ENCODE assay signal across 17 cellular contexts in the genomic region with DNA sequence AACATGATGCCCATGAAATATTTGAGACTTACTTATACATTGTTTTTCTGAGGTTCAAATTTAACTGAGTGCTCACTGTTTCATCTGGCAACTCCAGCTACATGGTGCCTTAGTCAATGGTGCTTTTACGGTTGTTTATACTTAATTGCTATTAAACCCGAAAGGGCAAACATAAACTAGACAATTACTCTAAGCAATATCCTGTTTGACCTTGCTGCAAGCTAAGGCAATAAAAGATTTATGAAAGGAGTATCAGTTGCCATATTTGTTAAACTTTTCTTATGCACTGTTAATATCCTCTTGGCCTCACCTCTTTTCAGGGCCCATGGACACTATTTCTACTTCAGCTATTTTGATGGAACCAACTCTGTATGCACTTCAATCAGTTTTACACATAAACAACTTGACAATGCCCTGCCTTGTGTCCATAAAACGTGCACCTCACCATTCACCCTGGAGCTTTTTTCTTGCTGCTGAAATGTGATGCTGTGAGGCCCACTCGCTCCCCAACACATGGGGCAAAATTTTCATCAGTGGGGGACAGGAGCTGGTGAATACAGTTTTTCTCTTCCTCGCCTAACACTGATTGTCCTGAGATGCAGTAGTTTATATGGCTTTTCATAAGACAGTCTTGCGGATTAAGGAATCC.
DNase-seq lines count a peak whose midpoint lies in the region; ATAC-seq and TF ChIP-seq lines count a peak whose summit lies in the region.
"Had no signal": no experiment of that assay in that cellular context is flagged by ENCODE, and none has a peak within 500 bp of the region (broad histone marks: within the 10 kb centered on the region; RNA-seq: fewer than 3 reads in every experiment).

No MANE protein-coding gene starts in this region.

- DNase-seq in DMS79 (lab: John Stamatoyannopoulos, UW) = peak; percentile 46
- peak; percentile 33 for DNase-seq in M059J (ENCODE audit: low read depth)
- DNase-seq in PC-3 = peak; percentile 34
- DNase-seq in neural progenitor cell (ENCODE audit: low spot score) = no peak
- no peak for DNase-seq in midbrain (lab: John Stamatoyannopoulos, UW)
- no peak for DNase-seq in progenitor cell of endocrine pancreas (ENCODE audit: low spot score, unreplicated experiment)
- DNase-seq: DMS53, KBM-7, MG63, NCI-H2029, NCI-H2227 treated with DMSO at 0.1 percent for 48 hours, Peyer's patch, Right ventricle myocardium superior had no signal

- H3K9ac ChIP-seq in PC-3 (ENCODE audit: low read length) = peak overlapping the region; percentile 5; the same call in 1 of the 2 replicates
- H3K9ac ChIP-seq in neural progenitor cell = no peak overlapping the region

- CTCF ChIA-PET in PC-3 (lab: Charles Lee) = interaction anchor here (0.6 to 1.0 kb wide), 3 partner anchors 17 to 69 kb away, joined by 4 to 8 read pairs (median 7); no protein-coding TSS in a partner anchor

- H3K4me3 Mint-ChIP-seq in neural progenitor cell = no peak overlapping the region
- no peak overlapping the region for H3K4me3 Mint-ChIP-seq in progenitor cell of endocrine pancreas (ENCODE audit: low read depth)
- H3K4me3 Mint-ChIP-seq: T-helper 1 cell treated with Interleukin-12 subunit alpha and Interleukin-12 subunit beta and Interleukin-4 antibody, amounts not matched to agents 30 μg/mL and 1 μg/mL, for 36 hours had no signal

- H3K9me3 Mint-ChIP-seq in neural progenitor cell (no peaks in the 10 kb centered on the region), progenitor cell of endocrine pancreas (ENCODE audit: low read depth) (no peaks in the 10 kb centered on the region)
- H3K9me3 Mint-ChIP-seq: T-helper 1 cell treated with Interleukin-12 subunit alpha and Interleukin-12 subunit beta and Interleukin-4 antibody, amounts not matched to agents 30 μg/mL and 1 μg/mL, for 36 hours had no signal

- intact Hi-C loops in PC-3 (cut with micrococcal nuclease) = loop anchor here (1.0 to 10.0 kb wide), 7 partner anchors 16 to 336 kb away; a partner anchor contains a TSS

- no peaks in the 10 kb centered on the region for H3K27me3 ChIP-seq in PC-3 (ENCODE audit: low read length)
- no peaks in the 10 kb centered on the region for H3K27me3 ChIP-seq in neural progenitor cell
- H3K27me3 ChIP-seq: MG63, Peyer's patch had no signal

- H2AFZ ChIP-seq in PC-3 (ENCODE audit: low read length) (no peak overlapping the region), neural progenitor cell (replicated peaks) (no peak overlapping the region)

- H3K9me3 ChIP-seq in PC-3 (ENCODE audit: low read length) (no peaks in the 10 kb centered on the region), neural progenitor cell (ENCODE audit: low read depth) (no peaks in the 10 kb centered on the region)
- H3K9me3 ChIP-seq: MG63, Peyer's patch had no signal

- no peaks in the 10 kb centered on the region for H3K36me3 ChIP-seq in PC-3 (ENCODE audit: low read depth, low read length)
- H3K36me3 ChIP-seq in neural progenitor cell = no peaks in the 10 kb centered on the region
- H3K36me3 ChIP-seq: MG63, Peyer's patch had no signal

- peaks cover 2% of the 10 kb centered on the region for H3K27me3 Mint-ChIP-seq in neural progenitor cell (ENCODE audit: insufficient read depth, low read depth)
- no peaks in the 10 kb centered on the region for H3K27me3 Mint-ChIP-seq in progenitor cell of endocrine pancreas

- H3K4me1 Mint-ChIP-seq in neural progenitor cell = peaks cover 9% of the 10 kb centered on the region
- peaks cover 3% of the 10 kb centered on the region for H3K4me1 Mint-ChIP-seq in progenitor cell of endocrine pancreas (ENCODE audit: low read depth)

- H3K4me3 ChIP-seq in PC-3 (ENCODE audit: low read length) (no peak overlapping the region), neural progenitor cell (no peak overlapping the region)
- H3K4me3 ChIP-seq: MG63, Peyer's patch had no signal

- BruUV-seq in PC-3 (replicated peaks; lab: Mats Ljungman, UMichigan) = no TSS peak

- H3K4me1 ChIP-seq in PC-3 (ENCODE audit: insufficient read depth, low read length) = peaks cover 17% of the 10 kb centered on the region
- H3K4me1 ChIP-seq in neural progenitor cell = peaks cover 8% of the 10 kb centered on the region
- H3K4me1 ChIP-seq: Peyer's patch had no signal

- H3K79me2 ChIP-seq in PC-3 (ENCODE audit: low read length) = no peaks in the 10 kb centered on the region
- no peaks in the 10 kb centered on the region for H3K79me2 ChIP-seq in neural progenitor cell (ENCODE audit: low read depth)

- POLR2A ChIA-PET in PC-3 (lab: Charles Lee; ENCODE audit: unreplicated experiment) = interaction anchor here (0.6 to 0.7 kb wide), 2 partner anchors 137 to 161 kb away, joined by 3 to 4 read pairs; no protein-coding TSS in a partner anchor

- TF ChIP-seq CTCF in PC-3 (conservative IDR thresholded peaks at IDR 0.05; ENCODE audit: low read depth, low read length) (no peak), neural progenitor cell (IDR thresholded peaks at IDR 0.05) (no peak), progenitor cell of endocrine pancreas (IDR thresholded peaks at IDR 0.05; ENCODE audit: unreplicated experiment) (no peak)

- no peaks in the 10 kb centered on the region for H3F3A ChIP-seq in PC-3 (ENCODE audit: low read length, unreplicated experiment)
- no peaks in the 10 kb centered on the region for H3F3A ChIP-seq in neural progenitor cell (ENCODE audit: low read depth)

- peak overlapping the region; percentile 4 for H3K27ac Mint-ChIP-seq in neural progenitor cell
- H3K27ac Mint-ChIP-seq in progenitor cell of endocrine pancreas = no peak overlapping the region
- H3K27ac Mint-ChIP-seq: T-helper 1 cell treated with Interleukin-12 subunit alpha and Interleukin-12 subunit beta and Interleukin-4 antibody, amounts not matched to agents 30 μg/mL and 1 μg/mL, for 36 hours had no signal

- no peaks in the 10 kb centered on the region for H4K20me1 ChIP-seq in PC-3 (ENCODE audit: low read length)
- H4K20me1 ChIP-seq in neural progenitor cell (ENCODE audit: low read depth) = no peaks in the 10 kb centered on the region

- H3K27ac ChIP-seq in PC-3 (ENCODE audit: low read length) (peak overlapping the region; percentile 15), neural progenitor cell (no peak overlapping the region)
- H3K27ac ChIP-seq: Peyer's patch had no signal

- peak; percentile 81 for ATAC-seq in PC-3
- ATAC-seq in GM18909 (IDR thresholded peaks at IDR 0.05; ENCODE audit: poor library complexity, unreplicated experiment) = no peak
- ATAC-seq in GM21367 (IDR thresholded peaks at IDR 0.05; ENCODE audit: unreplicated experiment) = no peak
- ATAC-seq: SK-N-SH treated with all-trans-retinoic acid at 6 μM for 48 hours had no signal

- H3K9me2 ChIP-seq in PC-3 (replicated peaks; ENCODE audit: low read length) = 0 out of 2 replicates have a peak, but pooled peaks cover 4% of the 10 kb centered on the region

- H3K4me2 ChIP-seq in PC-3 (ENCODE audit: low read length) = peak overlapping the region; percentile 2
- no peak overlapping the region for H3K4me2 ChIP-seq in neural progenitor cell

- no peaks in the 10 kb centered on the region for H3K36me3 Mint-ChIP-seq in neural progenitor cell
- no peaks in the 10 kb centered on the region for H3K36me3 Mint-ChIP-seq in progenitor cell of endocrine pancreas (ENCODE audit: insufficient read depth)

Comparison
In these comparisons a context has a peak if more than half of its experiments do, and no peak if none do; other contexts are left out.
1. DNase-seq: peak in DMS79 (single experiment), M059J (single experiment) and PC-3 (single experiment); none in neural progenitor cell (single experiment), midbrain (single experiment) and progenitor cell of endocrine pancreas (single experiment).